ENCODE assay signal across 23 cellular contexts in the genomic region with DNA sequence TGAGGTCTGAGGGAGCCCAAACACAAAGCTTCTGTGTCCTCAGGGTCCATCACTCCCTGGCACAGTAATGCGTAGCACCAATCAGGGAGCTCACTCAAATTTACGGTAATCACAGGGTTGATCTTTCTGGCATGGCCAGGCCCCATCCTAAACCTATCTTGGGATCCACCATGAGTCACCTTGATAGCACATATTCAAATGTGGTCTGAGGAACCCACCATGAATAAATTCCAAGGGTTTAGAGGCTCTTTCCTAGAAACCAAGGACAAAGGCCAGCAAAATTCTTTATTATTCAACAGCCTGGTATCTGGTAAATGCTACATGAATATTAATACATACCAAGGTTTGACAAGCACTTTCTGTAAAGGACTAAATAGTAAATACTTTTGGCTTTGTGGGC.
"Had no signal": no experiment of that assay in that cellular context is flagged by ENCODE, and none has a peak within 500 bp of the region (broad histone marks: within the 10 kb centered on the region; RNA-seq: fewer than 3 reads in every experiment).

No MANE protein-coding gene starts in this region.

- H3K27ac Mint-ChIP-seq: activated B cell treated with CpG ODN at 0.5 μM for 24 hours; activated CD4-positive, alpha-beta T cell treated with anti-CD3 and anti-CD28 coated beads, Interleukin-2, amount 10 ng/mL, durations not matched to agents 24 days and 14 days; activated CD8-positive, alpha-beta memory T cell treated with anti-CD3 and anti-CD28 coated beads, Interleukin-2, amount 10 ng/mL, durations not matched to agents 7 days and 5 days; activated naive CD4-positive, alpha-beta T cell treated with anti-CD3 and anti-CD28 coated beads, Interleukin-2, amount 50 U/mL, for 72 hours; activated naive CD8-positive, alpha-beta T cell treated with anti-CD3 and anti-CD28 coated beads, Interleukin-2, amount 50 U/mL, for 24 hours; activated T-cell treated with anti-CD3 and anti-CD28 coated beads, Interleukin-2, amount 50 U/mL, for 24 hours; activated T-helper 1 cell treated with anti-CD3 and anti-CD28 coated beads, Interleukin-12 subunit alpha, Interleukin-12 subunit beta, Interleukin-2, Interleukin-4 antibody, amounts not matched to agents 30 ng/mL and 10 ng/mL and 1 ng/mL, durations not matched to agents 14 hours and 24 hours and 36 hours; T-helper 1 cell treated with Interleukin-12 subunit alpha and Interleukin-12 subunit beta and Interleukin-4 antibody, amounts not matched to agents 30 μg/mL and 1 μg/mL, for 36 hours had no signal

- H3K36me3 Mint-ChIP-seq: activated CD8-positive, alpha-beta memory T cell treated with anti-CD3 and anti-CD28 coated beads, Interleukin-2, amount 10 ng/mL, durations not matched to agents 7 days and 5 days; activated naive CD4-positive, alpha-beta T cell treated with anti-CD3 and anti-CD28 coated beads, Interleukin-2, amount 50 U/mL, for 72 hours had no signal

- DNase-seq: activated B cell treated with CpG ODN at 0.5 μM for 24 hours; activated CD4-positive, alpha-beta T cell treated with anti-CD3 and anti-CD28 coated beads for 1 hour; activated CD4-positive, alpha-beta T cell treated with anti-CD3 and anti-CD28 coated beads, Interleukin-2, amount 10 ng/mL, durations not matched to agents 24 days and 14 days; activated CD4-positive, alpha-beta T cell treated with anti-CD3 and anti-CD28 coated beads, Interleukin-2, amount 50 U/mL, for 48 hours; activated CD8-positive, alpha-beta memory T cell treated with anti-CD3 and anti-CD28 coated beads, Interleukin-2, amount 10 ng/mL, durations not matched to agents 7 days and 5 days; activated effector memory CD4-positive, alpha-beta T cell treated with Interleukin-2 at 50 U/mL for 16 hours; activated naive CD4-positive, alpha-beta T cell; activated naive CD8-positive, alpha-beta T cell treated with anti-CD3 and anti-CD28 coated beads, Interleukin-2, amount 50 U/mL, for 24 hours; activated T-cell treated with anti-CD3 and anti-CD28 coated beads, Interleukin-2, amount 50 U/mL, for 24 hours; amniotic stem cell; cerebellar nuclear complex; NCI-H1105 treated with DMSO at 0.1 percent for 48 hours; NCI-H1436 treated with DMSO at 0.1 percent for 48 hours; NCI-H187 treated with DMSO at 0.1 percent for 48 hours; NCI-H2171 treated with DMSO at 0.1 percent for 48 hours; NCI-H226; NCI-H526; PC-3; SHP77 treated with DMSO at 0.1 percent for 48 hours had no signal

- H3K4me3 ChIP-seq: ascending aorta had no signal

- H3K4me1 Mint-ChIP-seq: activated B cell treated with CpG ODN at 0.5 μM for 24 hours; activated CD4-positive, alpha-beta T cell treated with anti-CD3 and anti-CD28 coated beads, Interleukin-2, amount 10 ng/mL, durations not matched to agents 24 days and 14 days; activated CD8-positive, alpha-beta memory T cell treated with anti-CD3 and anti-CD28 coated beads, Interleukin-2, amount 10 ng/mL, durations not matched to agents 7 days and 5 days; activated naive CD8-positive, alpha-beta T cell treated with anti-CD3 and anti-CD28 coated beads, Interleukin-2, amount 50 U/mL, for 24 hours had no signal

- H3K27ac ChIP-seq: ascending aorta had no signal

- H3K9me3 ChIP-seq: ascending aorta had no signal

- H3K27me3 ChIP-seq: ascending aorta had no signal

- H3K4me3 Mint-ChIP-seq: activated B cell treated with CpG ODN at 0.5 μM for 24 hours; activated CD4-positive, alpha-beta T cell treated with anti-CD3 and anti-CD28 coated beads, Interleukin-2, amount 10 ng/mL, durations not matched to agents 24 days and 14 days; activated CD8-positive, alpha-beta memory T cell treated with anti-CD3 and anti-CD28 coated beads, Interleukin-2, amount 10 ng/mL, durations not matched to agents 7 days and 5 days; activated naive CD8-positive, alpha-beta T cell treated with anti-CD3 and anti-CD28 coated beads, Interleukin-2, amount 50 U/mL, for 24 hours; activated T-cell treated with anti-CD3 and anti-CD28 coated beads, Interleukin-2, amount 50 U/mL, for 24 hours; activated T-helper 1 cell treated with anti-CD3 and anti-CD28 coated beads, Interleukin-12 subunit alpha, Interleukin-12 subunit beta, Interleukin-2, Interleukin-4 antibody, amounts not matched to agents 30 ng/mL and 10 ng/mL and 1 ng/mL, durations not matched to agents 14 hours and 24 hours and 36 hours; T-helper 1 cell treated with Interleukin-12 subunit alpha and Interleukin-12 subunit beta and Interleukin-4 antibody, amounts not matched to agents 30 μg/mL and 1 μg/mL, for 36 hours had no signal

- H3K4me1 ChIP-seq: ascending aorta had no signal

- H3K36me3 ChIP-seq: ascending aorta had no signal

- H3K27me3 Mint-ChIP-seq: activated B cell treated with CpG ODN at 0.5 μM for 24 hours; activated CD4-positive, alpha-beta T cell treated with anti-CD3 and anti-CD28 coated beads, Interleukin-2, amount 10 ng/mL, durations not matched to agents 24 days and 14 days; activated CD8-positive, alpha-beta memory T cell treated with anti-CD3 and anti-CD28 coated beads, Interleukin-2, amount 10 ng/mL, durations not matched to agents 7 days and 5 days; activated T-cell treated with anti-CD3 and anti-CD28 coated beads, Interleukin-2, amount 50 U/mL, for 24 hours had no signal

- H3K9me3 Mint-ChIP-seq: activated B cell treated with CpG ODN at 0.5 μM for 24 hours; activated CD4-positive, alpha-beta T cell treated with anti-CD3 and anti-CD28 coated beads, Interleukin-2, amount 10 ng/mL, durations not matched to agents 24 days and 14 days; activated naive CD4-positive, alpha-beta T cell treated with anti-CD3 and anti-CD28 coated beads, Interleukin-2, amount 50 U/mL, for 72 hours; activated naive CD8-positive, alpha-beta T cell treated with anti-CD3 and anti-CD28 coated beads, Interleukin-2, amount 50 U/mL, for 24 hours; activated T-cell treated with anti-CD3 and anti-CD28 coated beads, Interleukin-2, amount 50 U/mL, for 24 hours; activated T-helper 1 cell treated with anti-CD3 and anti-CD28 coated beads, Interleukin-12 subunit alpha, Interleukin-12 subunit beta, Interleukin-2, Interleukin-4 antibody, amounts not matched to agents 30 ng/mL and 10 ng/mL and 1 ng/mL, durations not matched to agents 14 hours and 24 hours and 36 hours; T-helper 1 cell treated with Interleukin-12 subunit alpha and Interleukin-12 subunit beta and Interleukin-4 antibody, amounts not matched to agents 30 μg/mL and 1 μg/mL, for 36 hours had no signal
